In the genomic region with DNA sequence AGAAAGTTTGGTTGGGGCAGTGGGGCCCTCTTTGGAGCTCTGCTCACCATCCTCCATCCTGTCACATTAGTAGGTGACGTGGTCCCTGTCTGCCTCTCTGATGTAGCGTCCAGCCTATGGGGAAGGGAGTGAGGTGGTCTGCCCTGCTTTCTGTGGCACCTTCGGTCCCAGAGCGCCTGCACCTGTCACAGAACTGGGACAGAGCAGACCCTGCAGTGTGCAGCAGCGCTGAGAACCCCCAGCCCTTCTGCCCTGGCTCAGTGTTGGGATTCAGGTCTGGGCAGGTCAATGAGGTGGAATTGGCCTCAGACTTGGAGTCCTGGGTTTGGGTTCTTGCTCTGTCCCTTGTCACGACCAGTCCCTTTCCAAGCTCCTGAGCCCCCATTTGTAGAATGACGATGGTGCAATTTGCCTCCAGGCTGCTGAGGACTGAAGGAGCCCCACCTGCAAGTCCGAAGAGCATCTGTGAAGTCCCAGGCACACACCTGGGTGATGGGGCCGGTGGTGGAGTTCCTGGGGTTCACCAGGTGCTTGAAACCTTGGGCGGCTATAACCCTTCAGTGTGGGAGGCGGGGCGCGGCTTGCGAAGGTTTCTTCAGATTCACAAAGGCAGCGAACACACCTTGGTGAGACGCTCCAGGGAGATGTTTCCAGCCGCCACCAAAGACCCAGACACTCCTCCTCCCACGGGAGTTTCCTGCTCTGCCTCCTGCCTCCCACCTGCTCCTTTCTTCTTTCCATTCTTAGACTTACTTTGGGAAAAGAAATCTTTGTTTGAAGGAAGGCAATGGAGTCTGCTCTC, we compare ENCODE assay signal across 25 cellular contexts.
"Had no signal": no experiment of that assay in that cellular context is flagged by ENCODE, and none has a peak within 500 bp of the region (broad histone marks: within the 10 kb centered on the region; RNA-seq: fewer than 3 reads in every experiment).

No MANE protein-coding gene starts in this region.

- H3K9me3 ChIP-seq: adrenal gland, body of pancreas, heart left ventricle, left lung, mucosa of descending colon, right lobe of liver, tibial artery had no signal

- H3K36me3 Mint-ChIP-seq: activated CD4-positive, alpha-beta memory T cell treated with anti-CD3 and anti-CD28 coated beads for 36 hours; activated naive CD8-positive, alpha-beta T cell treated with anti-CD3 and anti-CD28 coated beads for 36 hours; immature natural killer cell had no signal

- DNase-seq: activated CD4-positive, alpha-beta memory T cell treated with anti-CD3 and anti-CD28 coated beads for 36 hours; activated CD4-positive, alpha-beta T cell treated with anti-CD3 and anti-CD28 coated beads, Interleukin-2, amount 10 ng/mL, durations not matched to agents 24 days and 14 days; activated CD4-positive, CD25-positive, alpha-beta regulatory T cell treated with anti-CD3 and anti-CD28 coated beads, Interleukin-2, amount 50 U/mL, for 72 hours; activated effector memory CD4-positive, alpha-beta T cell treated with Interleukin-2 at 50 U/mL for 16 hours; activated naive CD4-positive, alpha-beta T cell treated with Interleukin-2 at 50 U/mL for 16 hours; activated naive CD8-positive, alpha-beta T cell treated with anti-CD3 and anti-CD28 coated beads for 36 hours; activated T-cell treated with anti-CD3 and anti-CD28 coated beads, Interleukin-2, amount 50 U/mL, for 72 hours; aorta; body of pancreas; dermis blood vessel endothelial cell; effector CD8-positive, alpha-beta T cell; heart left ventricle; immature natural killer cell; left lung; mesendoderm; right lobe of liver; stimulated activated CD4-positive, alpha-beta T cell treated with anti-CD3 and anti-CD28 coated beads, Interleukin-2, amount 100 ng/mL, for 48 hours; T-helper 17 cell; T1000 had no signal

- H3K4me3 ChIP-seq: adrenal gland, body of pancreas, heart left ventricle, left lung, lung, mucosa of descending colon, right lobe of liver, tibial artery had no signal

- H3K4me1 ChIP-seq: adrenal gland, body of pancreas, right lobe of liver, tibial artery had no signal

- H3K27ac Mint-ChIP-seq: activated CD4-positive, alpha-beta memory T cell treated with anti-CD3 and anti-CD28 coated beads for 36 hours; activated CD4-positive, alpha-beta T cell treated with anti-CD3 and anti-CD28 coated beads, Interleukin-2, amount 10 ng/mL, durations not matched to agents 24 days and 14 days; activated naive CD8-positive, alpha-beta T cell treated with anti-CD3 and anti-CD28 coated beads for 36 hours; activated T-cell treated with anti-CD3 and anti-CD28 coated beads, Interleukin-2, amount 50 U/mL, for 72 hours; nephron; stimulated activated naive CD8-positive, alpha-beta T cell treated with anti-CD3 and anti-CD28 coated beads, Interleukin-15, Interleukin-2, amounts not matched to agents 100 ng/mL and 50 ng/mL, for 24 hours; T-helper 17 cell had no signal

- H3K27ac ChIP-seq: adrenal gland, body of pancreas, heart left ventricle, left lung, right lobe of liver, tibial artery had no signal

- H3K36me3 ChIP-seq: adrenal gland, heart left ventricle, left lung, right lobe of liver, tibial artery had no signal

- H3K9me3 Mint-ChIP-seq: activated CD4-positive, alpha-beta memory T cell treated with anti-CD3 and anti-CD28 coated beads for 36 hours; activated CD4-positive, alpha-beta T cell treated with anti-CD3 and anti-CD28 coated beads, Interleukin-2, amount 10 ng/mL, durations not matched to agents 24 days and 14 days; activated naive CD8-positive, alpha-beta T cell treated with anti-CD3 and anti-CD28 coated beads for 36 hours; activated T-cell treated with anti-CD3 and anti-CD28 coated beads, Interleukin-2, amount 50 U/mL, for 72 hours; immature natural killer cell; nephron; stimulated activated naive CD8-positive, alpha-beta T cell treated with anti-CD3 and anti-CD28 coated beads, Interleukin-15, Interleukin-2, amounts not matched to agents 100 ng/mL and 50 ng/mL, for 24 hours had no signal

- H3K4me3 Mint-ChIP-seq: activated CD4-positive, alpha-beta memory T cell treated with anti-CD3 and anti-CD28 coated beads for 36 hours; activated CD4-positive, alpha-beta T cell treated with anti-CD3 and anti-CD28 coated beads, Interleukin-2, amount 10 ng/mL, durations not matched to agents 24 days and 14 days; activated naive CD8-positive, alpha-beta T cell treated with anti-CD3 and anti-CD28 coated beads for 36 hours; activated T-cell treated with anti-CD3 and anti-CD28 coated beads, Interleukin-2, amount 50 U/mL, for 72 hours; immature natural killer cell; nephron; stimulated activated naive CD8-positive, alpha-beta T cell treated with anti-CD3 and anti-CD28 coated beads, Interleukin-15, Interleukin-2, amounts not matched to agents 100 ng/mL and 50 ng/mL, for 24 hours; T-helper 17 cell had no signal

- H3K27me3 ChIP-seq: body of pancreas, right lobe of liver had no signal

- ATAC-seq: activated T-cell treated with anti-CD3 and anti-CD28 coated beads, Interleukin-2, amount 50 U/mL, for 72 hours; body of pancreas; heart left ventricle; left lung; mucosa of descending colon; right lobe of liver; T-helper 17 cell had no signal

- H3K4me1 Mint-ChIP-seq: activated naive CD8-positive, alpha-beta T cell treated with anti-CD3 and anti-CD28 coated beads for 36 hours; nephron had no signal
